In genomic region chr9:93587651-93588347, GRCh38 we compare ENCODE assay signal across 14 cellular contexts. TPM values are rescaled to one million over a fixed set of nuclear protein-coding genes. Genes with fewer than 3 reads are reported as not detected.
DNase-seq lines count a peak whose midpoint lies in the region; ATAC-seq and TF ChIP-seq lines count a peak whose summit lies in the region.
"Had no signal": no experiment of that assay in that cellular context is flagged by ENCODE, and none has a peak within 500 bp of the region (broad histone marks: within the 10 kb centered on the region; RNA-seq: fewer than 3 reads in every experiment).

No MANE protein-coding gene starts in this region.

- H3K27me3 Mint-ChIP-seq in activated T-cell treated with anti-CD3 and anti-CD28 coated beads, Interleukin-2, amount 50 U/mL, for 24 hours: no peaks in the 10 kb centered on the region
- H3K27me3 Mint-ChIP-seq in chondrocyte (ENCODE audit: low read depth): no peaks in the 10 kb centered on the region
- H3K27me3 Mint-ChIP-seq: stimulated activated naive CD8-positive, alpha-beta T cell treated with anti-CD3 and anti-CD28 coated beads, Interleukin-15, amount 100 ng/mL, for 72 hours had no signal

- TF ChIP-seq CTCF in chondrocyte (IDR thresholded peaks at IDR 0.05) (peak; percentile 47), kidney epithelial cell (IDR thresholded peaks at IDR 0.05; ENCODE audit: insufficient read depth, low read length, poor library complexity, severe bottlenecking) (peak; percentile 27), thyroid gland (IDR thresholded peaks at IDR 0.05) (peak in 3 of 6 experiments; percentile 27 to 33 (median 30))

- H3K36me3 ChIP-seq in kidney epithelial cell (ENCODE audit: control insufficient read depth, insufficient read depth, low read length) (no peaks in the 10 kb centered on the region), thyroid gland (no peaks in the 10 kb centered on the region)

- peak overlapping the region; percentile 86 to 96 (median 96) for H3K27ac ChIP-seq in thyroid gland

- WGBS in thyroid gland, 2 donors: 90 to 94% methylated on average over 8 to 10 of the region's 11 CpGs

- H3K36me3 Mint-ChIP-seq in activated T-cell treated with anti-CD3 and anti-CD28 coated beads, Interleukin-2, amount 50 U/mL, for 24 hours (ENCODE audit: low read depth): peaks cover 17% of the 10 kb centered on the region
- no peaks in the 10 kb centered on the region for H3K36me3 Mint-ChIP-seq in chondrocyte (ENCODE audit: low read depth)
- H3K36me3 Mint-ChIP-seq: natural killer cell had no signal

- H3K27me3 ChIP-seq in kidney epithelial cell (ENCODE audit: control insufficient read depth, insufficient read depth, low read length): no peaks in the 10 kb centered on the region
- H3K27me3 ChIP-seq in thyroid gland: no peaks in the 10 kb centered on the region

- H3K4me3 ChIP-seq in kidney epithelial cell (ENCODE audit: low read depth, low read length) (no peak overlapping the region), thyroid gland (replicated peaks in 1 of 3) (no peak overlapping the region)

- TF ChIP-seq POLR2A in thyroid gland (IDR thresholded peaks at IDR 0.05): no peak

- peaks cover 56 to 74% of the 10 kb centered on the region in 2 donors for H3K4me1 ChIP-seq in thyroid gland

- intact Hi-C loops in thyroid gland (cut with DNase I): no loop called here

- H3K4me3 Mint-ChIP-seq in activated T-cell treated with anti-CD3 and anti-CD28 coated beads, Interleukin-2, amount 50 U/mL, for 24 hours: no peak overlapping the region
- no peak overlapping the region for H3K4me3 Mint-ChIP-seq in chondrocyte (ENCODE audit: unreplicated experiment)
- H3K4me3 Mint-ChIP-seq: natural killer cell; stimulated activated naive CD8-positive, alpha-beta T cell treated with anti-CD3 and anti-CD28 coated beads, Interleukin-15, amount 100 ng/mL, for 72 hours had no signal

- H3K27ac Mint-ChIP-seq in activated T-cell treated with anti-CD3 and anti-CD28 coated beads, Interleukin-2, amount 50 U/mL, for 24 hours: peak overlapping the region; percentile 9
- H3K27ac Mint-ChIP-seq in chondrocyte (ENCODE audit: unreplicated experiment): no peak overlapping the region

- H3K9me3 Mint-ChIP-seq in activated T-cell treated with anti-CD3 and anti-CD28 coated beads, Interleukin-2, amount 50 U/mL, for 24 hours: peaks cover 15% of the 10 kb centered on the region
- peaks cover 9% of the 10 kb centered on the region for H3K9me3 Mint-ChIP-seq in chondrocyte (ENCODE audit: low read depth)
- H3K9me3 Mint-ChIP-seq: natural killer cell had no signal

- no peak for DNase-seq in activated T-cell treated with anti-CD3 and anti-CD28 coated beads, Interleukin-2, amount 50 U/mL, for 24 hours
- DNase-seq in activated T-cell treated with anti-CD3 and anti-CD28 coated beads, Interleukin-2, amount 50 U/mL, for 48 hours: no peak
- DNase-seq in chondrocyte (ENCODE audit: low spot score): peak; percentile 86
- no peak for DNase-seq in kidney epithelial cell (ENCODE audit: low read depth)
- no peak for DNase-seq in thyroid gland
- no peak for DNase-seq in retina
- DNase-seq in HuH-7.5 (ENCODE audit: low spot score): no peak
- DNase-seq: ACHN; activated CD4-positive, CD25-positive, alpha-beta regulatory T cell treated with anti-CD3 and anti-CD28 coated beads, Interleukin-2, amount 50 U/mL, for 72 hours; activated naive CD4-positive, alpha-beta T cell treated with anti-CD3 and anti-CD28 coated beads, Interleukin-2, amount 50 U/mL, for 16 hours; GF-D8; natural killer cell; stimulated activated naive CD8-positive, alpha-beta T cell treated with anti-CD3 and anti-CD28 coated beads, Interleukin-15, amount 100 ng/mL, for 72 hours had no signal

- no peak for ATAC-seq in HG02885 (IDR thresholded peaks at IDR 0.05; ENCODE audit: poor library complexity, unreplicated experiment)

- peaks cover 77% of the 10 kb centered on the region for H3K4me1 Mint-ChIP-seq in activated T-cell treated with anti-CD3 and anti-CD28 coated beads, Interleukin-2, amount 50 U/mL, for 24 hours (ENCODE audit: low read depth)
- H3K4me1 Mint-ChIP-seq in chondrocyte (ENCODE audit: low read depth): peaks cover 21% of the 10 kb centered on the region

- H3K9me3 ChIP-seq in thyroid gland: no peaks in the 10 kb centered on the region

RNA-seq across cellular contexts. Expression of gene PHF2, which starts 11.4 kb away (rescaled TPM):
- 28.5 to 30.1 TPM (median 29.4 TPM) in 3 replicates for total RNA-seq in chondrocyte
- total RNA-seq in kidney epithelial cell: 20.4 and 22.3 TPM in 2 replicates
- 10 to 100 TPM; 32.8 to 50.1 (median 33.0) TPM for total RNA-seq in thyroid gland
